In the genomic region with DNA sequence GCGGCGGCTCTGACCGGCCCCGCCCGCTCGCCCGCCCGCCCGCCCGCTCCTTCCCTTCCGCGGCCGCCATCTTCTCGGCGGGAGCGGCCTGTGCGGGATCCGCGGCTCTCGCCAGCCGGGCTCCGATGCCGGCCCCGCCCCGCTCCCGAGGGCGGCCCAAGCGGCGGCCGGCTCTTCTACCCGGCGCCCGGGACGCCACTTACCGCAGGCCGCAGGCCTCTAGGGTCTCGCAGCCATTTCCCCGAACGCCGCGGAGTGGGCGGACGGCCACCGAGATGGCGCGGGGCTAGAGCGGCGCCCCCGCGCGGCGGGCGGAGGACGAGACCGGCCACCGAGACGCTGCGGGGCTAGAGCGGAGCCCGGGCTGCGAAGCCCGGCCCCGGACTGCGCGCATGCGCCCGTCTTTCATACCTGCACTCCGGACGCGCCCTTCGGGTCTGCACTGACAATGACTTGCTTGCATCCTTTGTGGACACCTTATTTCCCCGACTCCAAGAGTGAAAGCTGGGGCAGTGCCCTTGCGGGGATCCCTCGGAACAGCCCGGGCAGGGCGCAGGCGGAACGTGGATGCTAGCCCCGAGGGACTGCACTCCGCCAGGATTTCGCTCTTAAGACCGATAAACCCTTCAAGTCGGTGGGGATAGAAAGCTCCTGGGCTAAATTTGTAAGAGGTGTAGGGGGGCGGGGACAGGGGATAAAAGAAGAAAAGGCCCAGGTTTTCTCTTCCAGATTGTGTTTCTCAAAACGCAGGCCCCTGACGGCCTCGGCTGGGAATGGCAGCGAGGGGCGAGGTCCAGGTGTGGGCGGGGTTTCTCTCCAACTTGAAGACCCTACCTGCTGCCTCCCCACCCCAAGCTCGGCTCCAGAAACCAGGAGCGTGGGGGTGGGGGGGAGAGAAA, we compare ENCODE assay signal across 1 cellular context.
A peak's percentile ranks its signal among the peaks of the same experiment; 100 is the strongest.
TF ChIP-seq lines count a peak whose summit lies in the region.

A gene (minus strand): TSS at position 277 of the 899 bp plus-strand sequence.

TF ChIP-seq in K562, 482 proteins besides CTCF, POLR2A, EP300 and RAD21 (continued from another document and continues in another):
- TF ChIP-seq POLR2AphosphoS2 (IDR thresholded peaks at IDR 0.05; ENCODE audit: low read length): peak; percentile 73; the same call in 1 of the 2 replicates
- TF ChIP-seq, protein P1, sequence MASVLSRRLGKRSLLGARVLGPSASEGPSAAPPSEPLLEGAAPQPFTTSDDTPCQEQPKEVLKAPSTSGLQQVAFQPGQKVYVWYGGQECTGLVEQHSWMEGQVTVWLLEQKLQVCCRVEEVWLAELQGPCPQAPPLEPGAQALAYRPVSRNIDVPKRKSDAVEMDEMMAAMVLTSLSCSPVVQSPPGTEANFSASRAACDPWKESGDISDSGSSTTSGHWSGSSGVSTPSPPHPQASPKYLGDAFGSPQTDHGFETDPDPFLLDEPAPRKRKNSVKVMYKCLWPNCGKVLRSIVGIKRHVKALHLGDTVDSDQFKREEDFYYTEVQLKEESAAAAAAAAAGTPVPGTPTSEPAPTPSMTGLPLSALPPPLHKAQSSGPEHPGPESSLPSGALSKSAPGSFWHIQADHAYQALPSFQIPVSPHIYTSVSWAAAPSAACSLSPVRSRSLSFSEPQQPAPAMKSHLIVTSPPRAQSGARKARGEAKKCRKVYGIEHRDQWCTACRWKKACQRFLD (CRISPR knock-in tag; IDR thresholded peaks at IDR 0.05): no peak
- no peak for TF ChIP-seq THRAP3 (IDR thresholded peaks at IDR 0.05; ENCODE audit: borderline replicate concordance)
- no peak for TF ChIP-seq ZNF436 (CRISPR knock-in tag; IDR thresholded peaks at IDR 0.05)
- peak; percentile 93 for TF ChIP-seq ERF (CRISPR knock-in tag; IDR thresholded peaks at IDR 0.05)
- TF ChIP-seq ATF7 (IDR thresholded peaks at IDR 0.05): peak; percentile 53; the same call in 1 of the 2 replicates
- TF ChIP-seq, protein P2, sequence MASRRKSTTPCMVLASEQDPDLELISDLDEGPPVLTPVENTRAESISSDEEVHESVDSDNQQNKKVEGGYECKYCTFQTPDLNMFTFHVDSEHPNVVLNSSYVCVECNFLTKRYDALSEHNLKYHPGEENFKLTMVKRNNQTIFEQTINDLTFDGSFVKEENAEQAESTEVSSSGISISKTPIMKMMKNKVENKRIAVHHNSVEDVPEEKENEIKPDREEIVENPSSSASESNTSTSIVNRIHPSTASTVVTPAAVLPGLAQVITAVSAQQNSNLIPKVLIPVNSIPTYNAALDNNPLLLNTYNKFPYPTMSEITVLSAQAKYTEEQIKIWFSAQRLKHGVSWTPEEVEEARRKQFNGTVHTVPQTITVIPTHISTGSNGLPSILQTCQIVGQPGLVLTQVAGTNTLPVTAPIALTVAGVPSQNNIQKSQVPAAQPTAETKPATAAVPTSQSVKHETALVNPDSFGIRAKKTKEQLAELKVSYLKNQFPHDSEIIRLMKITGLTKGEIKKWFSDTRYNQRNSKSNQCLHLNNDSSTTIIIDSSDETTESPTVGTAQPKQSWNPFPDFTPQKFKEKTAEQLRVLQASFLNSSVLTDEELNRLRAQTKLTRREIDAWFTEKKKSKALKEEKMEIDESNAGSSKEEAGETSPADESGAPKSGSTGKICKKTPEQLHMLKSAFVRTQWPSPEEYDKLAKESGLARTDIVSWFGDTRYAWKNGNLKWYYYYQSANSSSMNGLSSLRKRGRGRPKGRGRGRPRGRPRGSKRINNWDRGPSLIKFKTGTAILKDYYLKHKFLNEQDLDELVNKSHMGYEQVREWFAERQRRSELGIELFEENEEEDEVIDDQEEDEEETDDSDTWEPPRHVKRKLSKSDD (conservative IDR thresholded peaks at IDR 0.05; ENCODE audit: low read length): 0 out of 2 replicates have a peak, but pooled peaks have one; percentile 35
- TF ChIP-seq, protein P3, sequence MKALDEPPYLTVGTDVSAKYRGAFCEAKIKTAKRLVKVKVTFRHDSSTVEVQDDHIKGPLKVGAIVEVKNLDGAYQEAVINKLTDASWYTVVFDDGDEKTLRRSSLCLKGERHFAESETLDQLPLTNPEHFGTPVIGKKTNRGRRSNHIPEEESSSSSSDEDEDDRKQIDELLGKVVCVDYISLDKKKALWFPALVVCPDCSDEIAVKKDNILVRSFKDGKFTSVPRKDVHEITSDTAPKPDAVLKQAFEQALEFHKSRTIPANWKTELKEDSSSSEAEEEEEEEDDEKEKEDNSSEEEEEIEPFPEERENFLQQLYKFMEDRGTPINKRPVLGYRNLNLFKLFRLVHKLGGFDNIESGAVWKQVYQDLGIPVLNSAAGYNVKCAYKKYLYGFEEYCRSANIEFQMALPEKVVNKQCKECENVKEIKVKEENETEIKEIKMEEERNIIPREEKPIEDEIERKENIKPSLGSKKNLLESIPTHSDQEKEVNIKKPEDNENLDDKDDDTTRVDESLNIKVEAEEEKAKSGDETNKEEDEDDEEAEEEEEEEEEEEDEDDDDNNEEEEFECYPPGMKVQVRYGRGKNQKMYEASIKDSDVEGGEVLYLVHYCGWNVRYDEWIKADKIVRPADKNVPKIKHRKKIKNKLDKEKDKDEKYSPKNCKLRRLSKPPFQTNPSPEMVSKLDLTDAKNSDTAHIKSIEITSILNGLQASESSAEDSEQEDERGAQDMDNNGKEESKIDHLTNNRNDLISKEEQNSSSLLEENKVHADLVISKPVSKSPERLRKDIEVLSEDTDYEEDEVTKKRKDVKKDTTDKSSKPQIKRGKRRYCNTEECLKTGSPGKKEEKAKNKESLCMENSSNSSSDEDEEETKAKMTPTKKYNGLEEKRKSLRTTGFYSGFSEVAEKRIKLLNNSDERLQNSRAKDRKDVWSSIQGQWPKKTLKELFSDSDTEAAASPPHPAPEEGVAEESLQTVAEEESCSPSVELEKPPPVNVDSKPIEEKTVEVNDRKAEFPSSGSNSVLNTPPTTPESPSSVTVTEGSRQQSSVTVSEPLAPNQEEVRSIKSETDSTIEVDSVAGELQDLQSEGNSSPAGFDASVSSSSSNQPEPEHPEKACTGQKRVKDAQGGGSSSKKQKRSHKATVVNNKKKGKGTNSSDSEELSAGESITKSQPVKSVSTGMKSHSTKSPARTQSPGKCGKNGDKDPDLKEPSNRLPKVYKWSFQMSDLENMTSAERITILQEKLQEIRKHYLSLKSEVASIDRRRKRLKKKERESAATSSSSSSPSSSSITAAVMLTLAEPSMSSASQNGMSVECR (CRISPR knock-in tag; IDR thresholded peaks at IDR 0.05): peak; percentile 24
- no peak for TF ChIP-seq ZNF121 (CRISPR knock-in tag; conservative IDR thresholded peaks at IDR 0.05)
- TF ChIP-seq KAT7 (CRISPR knock-in tag; IDR thresholded peaks at IDR 0.05; ENCODE audit: borderline replicate concordance): peak; percentile 70
- no peak for TF ChIP-seq ZNF140 (CRISPR knock-in tag; IDR thresholded peaks at IDR 0.05)
- no peak; a peak in 1 of 4 replicates for TF ChIP-seq TEAD1 (CRISPR knock-in tag; IDR thresholded peaks at IDR 0.05)
- TF ChIP-seq ZNF717 (CRISPR knock-in tag; IDR thresholded peaks at IDR 0.05): no peak
- 0 out of 2 replicates have a peak, but pooled peaks have one; percentile 69 for TF ChIP-seq BRD4 (IDR thresholded peaks at IDR 0.05)
- TF ChIP-seq TBL1XR1 (IDR thresholded peaks at IDR 0.05; ENCODE audit: low read length in 2 of 2): no peak
- peak; percentile 81 for TF ChIP-seq MEIS2 (IDR thresholded peaks at IDR 0.05; ENCODE audit: partially characterized antibody)
- TF ChIP-seq PCBP1 (IDR thresholded peaks at IDR 0.05; ENCODE audit: low read depth, low read length, poor library complexity, severe bottlenecking): no peak
- TF ChIP-seq, protein P4, sequence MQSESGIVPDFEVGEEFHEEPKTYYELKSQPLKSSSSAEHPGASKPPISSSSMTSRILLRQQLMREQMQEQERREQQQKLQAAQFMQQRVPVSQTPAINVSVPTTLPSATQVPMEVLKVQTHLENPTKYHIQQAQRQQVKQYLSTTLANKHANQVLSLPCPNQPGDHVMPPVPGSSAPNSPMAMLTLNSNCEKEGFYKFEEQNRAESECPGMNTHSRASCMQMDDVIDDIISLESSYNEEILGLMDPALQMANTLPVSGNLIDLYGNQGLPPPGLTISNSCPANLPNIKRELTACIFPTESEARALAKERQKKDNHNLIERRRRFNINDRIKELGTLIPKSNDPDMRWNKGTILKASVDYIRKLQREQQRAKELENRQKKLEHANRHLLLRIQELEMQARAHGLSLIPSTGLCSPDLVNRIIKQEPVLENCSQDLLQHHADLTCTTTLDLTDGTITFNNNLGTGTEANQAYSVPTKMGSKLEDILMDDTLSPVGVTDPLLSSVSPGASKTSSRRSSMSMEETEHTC (IDR thresholded peaks at IDR 0.05): no peak
- 0 out of 2 replicates have a peak, but pooled peaks have one; percentile 45 for TF ChIP-seq SNIP1 (IDR thresholded peaks at IDR 0.05; ENCODE audit: low read depth)
- no peak for TF ChIP-seq PRPF4 (IDR thresholded peaks at IDR 0.05; ENCODE audit: insufficient read depth, low read depth, low read length, poor library complexity, severe bottlenecking)
- no peak for TF ChIP-seq HDGF (IDR thresholded peaks at IDR 0.05)
- TF ChIP-seq KDM1A (IDR thresholded peaks at IDR 0.05): no peak
- no peak for TF ChIP-seq STAG1 (CRISPR knock-in tag; IDR thresholded peaks at IDR 0.05; ENCODE audit: borderline replicate concordance)
- TF ChIP-seq, protein P5, sequence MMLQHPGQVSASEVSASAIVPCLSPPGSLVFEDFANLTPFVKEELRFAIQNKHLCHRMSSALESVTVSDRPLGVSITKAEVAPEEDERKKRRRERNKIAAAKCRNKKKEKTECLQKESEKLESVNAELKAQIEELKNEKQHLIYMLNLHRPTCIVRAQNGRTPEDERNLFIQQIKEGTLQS (IDR thresholded peaks at IDR 0.05): no peak
- TF ChIP-seq, protein P5 (CRISPR knock-in tag; conservative IDR thresholded peaks at IDR 0.05): no peak
- peak; percentile 91 for TF ChIP-seq RBFOX2 (IDR thresholded peaks at IDR 0.05; ENCODE audit: low read depth, low read length)
- no peak for TF ChIP-seq FOXA1 (IDR thresholded peaks at IDR 0.05; ENCODE audit: borderline replicate concordance)
- TF ChIP-seq, protein P6, sequence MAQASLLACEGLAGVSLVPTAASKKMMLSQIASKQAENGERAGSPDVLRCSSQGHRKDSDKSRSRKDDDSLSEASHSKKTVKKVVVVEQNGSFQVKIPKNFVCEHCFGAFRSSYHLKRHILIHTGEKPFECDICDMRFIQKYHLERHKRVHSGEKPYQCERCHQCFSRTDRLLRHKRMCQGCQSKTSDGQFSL (CRISPR knock-in tag; IDR thresholded peaks at IDR 0.05): 0 out of 2 replicates have a peak, but pooled peaks have one; percentile 7
- TF ChIP-seq, protein P6 (tag; IDR thresholded peaks at IDR 0.05): no peak
- TF ChIP-seq FOXA3 (CRISPR knock-in tag; conservative IDR thresholded peaks at IDR 0.05 in 1 of 2, IDR thresholded peaks at IDR 0.05 in 1 of 2): 0 out of 4 replicates have a peak, but pooled peaks of 1 of the 2 experiments have one; percentile 38
- TF ChIP-seq, protein P7, sequence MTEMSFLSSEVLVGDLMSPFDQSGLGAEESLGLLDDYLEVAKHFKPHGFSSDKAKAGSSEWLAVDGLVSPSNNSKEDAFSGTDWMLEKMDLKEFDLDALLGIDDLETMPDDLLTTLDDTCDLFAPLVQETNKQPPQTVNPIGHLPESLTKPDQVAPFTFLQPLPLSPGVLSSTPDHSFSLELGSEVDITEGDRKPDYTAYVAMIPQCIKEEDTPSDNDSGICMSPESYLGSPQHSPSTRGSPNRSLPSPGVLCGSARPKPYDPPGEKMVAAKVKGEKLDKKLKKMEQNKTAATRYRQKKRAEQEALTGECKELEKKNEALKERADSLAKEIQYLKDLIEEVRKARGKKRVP (CRISPR knock-in tag; IDR thresholded peaks at IDR 0.05): 0 out of 2 replicates have a peak, but pooled peaks have one; percentile 22
- TF ChIP-seq SP2 (IDR thresholded peaks at IDR 0.05; ENCODE audit: extremely low read depth, low read depth, low read length, poor library complexity, severe bottlenecking): peak; percentile 97
- TF ChIP-seq, protein P8, sequence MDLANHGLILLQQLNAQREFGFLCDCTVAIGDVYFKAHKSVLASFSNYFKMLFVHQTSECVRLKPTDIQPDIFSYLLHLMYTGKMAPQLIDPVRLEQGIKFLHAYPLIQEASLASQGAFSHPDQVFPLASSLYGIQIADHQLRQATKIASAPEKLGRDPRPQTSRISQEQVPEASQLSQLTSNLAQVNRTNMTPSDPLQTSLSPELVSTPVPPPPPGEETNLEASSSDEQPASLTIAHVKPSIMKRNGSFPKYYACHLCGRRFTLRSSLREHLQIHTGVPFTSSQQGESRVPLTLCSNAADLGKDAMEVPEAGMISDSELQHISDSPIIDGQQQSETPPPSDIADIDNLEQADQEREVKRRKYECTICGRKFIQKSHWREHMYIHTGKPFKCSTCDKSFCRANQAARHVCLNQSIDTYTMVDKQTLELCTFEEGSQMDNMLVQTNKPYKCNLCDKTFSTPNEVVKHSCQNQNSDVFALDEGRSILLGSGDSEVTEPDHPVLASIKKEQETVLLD (IDR thresholded peaks at IDR 0.05): peak; percentile 75
- TF ChIP-seq, protein P9, sequence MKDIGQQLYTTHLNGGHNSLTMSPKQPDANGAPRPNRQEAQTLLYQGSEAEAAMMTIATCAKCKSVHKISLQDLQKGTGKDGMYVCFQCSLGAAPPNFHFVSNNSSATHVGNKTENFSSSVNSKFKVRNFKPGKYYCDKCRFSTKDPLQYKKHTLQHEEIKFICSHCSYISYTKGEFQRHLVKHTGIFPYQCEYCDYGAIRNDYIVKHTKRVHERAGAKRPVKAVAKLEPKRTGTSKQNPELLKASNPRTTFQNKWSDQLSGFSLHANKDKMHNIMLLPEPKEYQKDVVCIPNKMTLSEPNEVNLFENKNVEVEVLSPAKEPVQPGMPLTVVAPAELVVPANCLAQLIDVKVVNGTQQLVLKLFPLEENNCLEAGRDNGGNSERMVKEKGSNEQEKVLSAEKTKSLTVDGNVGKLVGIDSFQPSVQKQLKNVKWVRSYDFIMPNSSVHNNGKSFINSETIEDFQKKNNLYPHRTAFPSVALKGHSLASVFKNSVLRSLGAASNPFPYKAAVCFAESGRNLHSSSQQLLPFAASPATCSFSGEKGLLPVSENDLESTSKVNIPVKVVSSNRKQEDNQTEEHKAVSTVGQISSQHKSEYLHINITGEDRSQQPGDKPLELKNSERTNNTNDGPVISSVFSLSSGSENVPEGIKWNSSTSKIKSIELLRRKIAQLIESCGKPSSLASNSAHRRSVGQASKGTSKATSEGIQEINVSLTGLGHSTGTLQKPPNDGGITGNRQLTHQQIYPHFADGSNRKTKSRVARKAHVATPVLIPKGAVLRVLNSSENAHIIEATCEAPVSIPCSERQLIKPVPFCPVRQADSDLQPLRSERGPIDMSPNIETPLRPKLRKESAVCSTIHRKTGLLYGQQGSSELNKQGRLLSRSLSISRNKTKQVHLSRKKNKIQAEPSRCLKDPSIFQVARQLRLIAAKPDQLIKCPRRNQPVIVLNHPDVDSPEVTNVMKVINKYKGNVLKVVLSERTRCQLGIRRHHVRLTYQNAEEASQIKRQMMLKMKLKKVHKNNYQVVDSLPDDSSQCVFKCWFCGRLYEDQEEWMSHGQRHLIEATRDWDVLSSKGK (CRISPR knock-in tag; IDR thresholded peaks at IDR 0.05): no peak
